In genomic region chr6:160975111-160975510, GRCh38 we compare ENCODE assay signal across 24 cellular contexts. TPM values are rescaled to one million over a fixed set of nuclear protein-coding genes. Genes with fewer than 3 reads are reported as not detected.
DNase-seq lines count a peak whose midpoint lies in the region; FAIRE-seq and TF ChIP-seq lines count a peak whose summit lies in the region.
"Had no signal": no experiment of that assay in that cellular context is flagged by ENCODE, and none has a peak within 500 bp of the region (broad histone marks: within the 10 kb centered on the region; RNA-seq: fewer than 3 reads in every experiment).

No MANE protein-coding gene starts in this region.

- H3K4me2 ChIP-seq in GM23248 (ENCODE audit: unreplicated experiment): peak overlapping the region; percentile 60
- H3K4me2 ChIP-seq: KMS-11 had no signal

- H3K9me2 ChIP-seq in GM23248 (ENCODE audit: insufficient read depth): no peaks in the 10 kb centered on the region

- H3K79me2 ChIP-seq in GM23248 (ENCODE audit: insufficient read depth): no peaks in the 10 kb centered on the region

- peak; percentile 30 for DNase-seq in GM23248
- no peak for DNase-seq in RWPE1 (ENCODE audit: low spot score)
- DNase-seq in fibroblast of mammary gland (ENCODE audit: low read depth): peak; percentile 43
- no peak for DNase-seq in inferior parietal cortex (ENCODE audit: extremely low spot score)
- DNase-seq in RCC 7860 (ENCODE audit: low spot score): no peak
- no peak for DNase-seq in KG1 (lab: John Stamatoyannopoulos, UW)
- DNase-seq: activated CD4-positive, alpha-beta T cell treated with anti-CD3 and anti-CD28 coated beads for 4 hours; activated CD8-positive, alpha-beta memory T cell treated with anti-CD3 and anti-CD28 coated beads for 24 hours; activated effector memory CD4-positive, alpha-beta T cell treated with anti-CD3 and anti-CD28 coated beads, Interleukin-2, amount 50 U/mL, for 16 hours; activated naive CD8-positive, alpha-beta T cell treated with anti-CD3 and anti-CD28 coated beads, Interleukin-2, amount 10 ng/mL, durations not matched to agents 7 days and 5 days; activated T-cell treated with anti-CD3 and anti-CD28 coated beads, Interleukin-2, amount 50 U/mL, for 1 hour; cerebellar nuclear complex; NCI-H146; NCI-H2107; NCI-H82; small intestine; stimulated activated CD4-positive, alpha-beta T cell treated with anti-CD3 and anti-CD28 coated beads, Interleukin-1b, Interleukin-23, amount 100 ng/mL, for 48 hours; upper lobe of left lung had no signal

- CTCF ChIA-PET in RWPE1 (lab: Yijun Ruan, JAX): interaction anchor here (0.6 to 1.2 kb wide), 2 partner anchors 123 to 1021 kb away, joined by 3 to 7 read pairs; no protein-coding TSS in a partner anchor

- H3F3A ChIP-seq in GM23248 (ENCODE audit: insufficient read depth): peaks cover 58% of the 10 kb centered on the region

- WGBS in GM23248 (ENCODE audit: low coverage in 1 of 2, low lambda C conversion rate in 2 of 2, missing lambda C conversion rate in 2 of 2), 2 experiments: 17 to 22% methylated on average over 1 of the region's 1 CpG

- H3K4me3 ChIP-seq in GM23248: peak overlapping the region; percentile 28; the same call in 1 of the 2 replicates
- no peak overlapping the region for H3K4me3 ChIP-seq in fibroblast of mammary gland (ENCODE audit: control insufficient read depth, low read depth, low read length)
- H3K4me3 ChIP-seq in skin epidermis: no peak overlapping the region
- H3K4me3 ChIP-seq: ascending aorta, GM12878, psoas muscle, upper lobe of left lung had no signal

- H3K4me1 ChIP-seq in GM23248 (ENCODE audit: insufficient read depth): peaks cover 63% of the 10 kb centered on the region
- H3K4me1 ChIP-seq: psoas muscle had no signal

- TF ChIP-seq CTCF in RWPE1 (conservative IDR thresholded peaks at IDR 0.05; ENCODE audit: low read depth): no peak
- no peak for TF ChIP-seq CTCF in fibroblast of mammary gland (conservative IDR thresholded peaks at IDR 0.05; ENCODE audit: control insufficient read depth, insufficient read depth, low read depth, low read length)

- H2AFZ ChIP-seq in GM23248: 0 out of 2 replicates have a peak overlapping the region, but pooled peaks have one; percentile 2

- no peaks in the 10 kb centered on the region for H4K20me1 ChIP-seq in GM23248 (ENCODE audit: insufficient read depth)

- POLR2A ChIA-PET in RWPE1 (lab: Yijun Ruan, JAX; ENCODE audit: low non-redundant PET): no interaction called here

- in situ Hi-C loops in GM23248 (cut with MboI): no loop called here

- H3K9me3 ChIP-seq in GM23248 (ENCODE audit: low read depth): no peaks in the 10 kb centered on the region
- H3K9me3 ChIP-seq: ascending aorta, psoas muscle, upper lobe of left lung had no signal

- H3K27me3 ChIP-seq in GM23248 (replicated peaks; ENCODE audit: insufficient read depth): no peaks in the 10 kb centered on the region
- H3K27me3 ChIP-seq: ascending aorta, upper lobe of left lung had no signal

- peak overlapping the region; percentile 84 for H3K9ac ChIP-seq in GM23248
- H3K9ac ChIP-seq: KMS-11 had no signal

- no peaks in the 10 kb centered on the region for H3K36me3 ChIP-seq in GM23248 (ENCODE audit: low read depth)
- H3K36me3 ChIP-seq: ascending aorta, upper lobe of left lung had no signal

- H3K27ac ChIP-seq in GM23248 (peak overlapping the region; percentile 98), RWPE1 (peak overlapping the region; percentile 82), skin epidermis (peak overlapping the region in 13 of 21 experiments; percentile 6 to 86 (median 58))
- H3K27ac ChIP-seq: KMS-11, psoas muscle, upper lobe of left lung had no signal

- no peak for FAIRE-seq in RCC 7860 (lab: Jason Lieb, UNC)
- FAIRE-seq: D721Med, GM12878, small intestine had no signal

RNA-seq across cellular contexts. Expression of gene MAP3K4, which starts 16.5 kb away (rescaled TPM):
- total RNA-seq in GM23248 (2014; rRNA removed; shearing (Covaris generic)): 24.0 and 26.2 TPM in 2 replicates
- polyA plus RNA-seq in GM23248 (2016; fragmentation: Nextera tagmentation; extraction: Ambion mirVana): 8.4 and 13.0 TPM in 2 replicates

Comparison
In these comparisons a context has a peak if more than half of its experiments do, and no peak if none do; other contexts are left out.
1. DNase-seq: peak in GM23248 (single experiment) and fibroblast of mammary gland (single experiment); none in RWPE1 (single experiment), inferior parietal cortex (single experiment), RCC 7860 (single experiment) and KG1 (single experiment).
2. Peak in every context shown above with its lines, with median percentiles within 50 percentile points of each other: H3K27ac ChIP-seq.